ENCODE assay signal across 26 cellular contexts in genomic region chr19:46491975-46492682, GRCh38. TPM values are rescaled to one million over a fixed set of nuclear protein-coding genes. Genes with fewer than 3 reads are reported as not detected.
DNase-seq lines count a peak whose midpoint lies in the region; FAIRE-seq and TF ChIP-seq lines count a peak whose summit lies in the region.
"Had no signal": no experiment of that assay in that cellular context is flagged by ENCODE, and none has a peak within 500 bp of the region (broad histone marks: within the 10 kb centered on the region; RNA-seq: fewer than 3 reads in every experiment).

No MANE protein-coding gene starts in this region.

- TF ChIP-seq POLR2A in H1 (IDR thresholded peaks at IDR 0.05; ENCODE audit: control extremely low read depth in 1 of 2, low read depth in 2 of 2, low read length in 2 of 2) = no peak

- H3K36me3 ChIP-seq in HEK293 (ENCODE audit: control insufficient read depth in 2 of 2, insufficient read depth in 1 of 2, low read length in 2 of 2) (no peaks in the 10 kb centered on the region), H1 (ENCODE audit: control insufficient read depth in 2 of 4, insufficient read depth in 4 of 4, low read length in 3 of 4) (no peaks in the 10 kb centered on the region)
- H3K36me3 ChIP-seq: Peyer's patch had no signal

- peak overlapping the region; percentile 47 to 74 for H3K4me2 ChIP-seq in H1 (ENCODE audit: insufficient read depth in 1 of 2, low read depth in 2 of 2, low read length in 2 of 2)

- H3K9me3 ChIP-seq in HEK293 (ENCODE audit: control insufficient read depth, insufficient read depth, low read depth, low read length) (no peaks in the 10 kb centered on the region), H1 (ENCODE audit: insufficient read depth in 2 of 2, low read depth in 1 of 2, low read length in 1 of 2) (no peaks in the 10 kb centered on the region)
- H3K9me3 ChIP-seq: Peyer's patch had no signal

- no peak overlapping the region for H3K27ac Mint-ChIP-seq in T-helper 2 cell treated with Interferon-gamma antibody and Interleukin-4, amounts not matched to agents 5 μg/mL and 100 μg/mL, for 36 hours
- H3K27ac Mint-ChIP-seq: activated naive CD8-positive, alpha-beta T cell treated with anti-CD3 and anti-CD28 coated beads, Interleukin-2, amount 10 ng/mL, durations not matched to agents 7 days and 5 days; effector memory CD8-positive, alpha-beta T cell; stimulated activated naive B cell treated with anti-CD40 and anti-IgM and Interleukin-4, amounts not matched to agents 10 μg/mL and 1 μg/mL and 100 μg/mL, for 72 hours had no signal

- H3K27ac ChIP-seq in HEK293 (ENCODE audit: extremely low read depth, low read depth, low read length) (no peak overlapping the region), H1 (ENCODE audit: low read depth, low read length) (no peak overlapping the region)
- H3K27ac ChIP-seq: hepatocyte had no signal

- H3K4me3 Mint-ChIP-seq in T-helper 2 cell treated with Interferon-gamma antibody and Interleukin-4, amounts not matched to agents 5 μg/mL and 100 μg/mL, for 36 hours = peak overlapping the region; percentile 43

- H2BK12ac ChIP-seq in H1 (ENCODE audit: low read depth, low read length) = peak overlapping the region; percentile 63; the same call in 1 of the 2 replicates

- H3K18ac ChIP-seq in H1 (ENCODE audit: extremely low read depth, low read length) = no peak overlapping the region

- no peak overlapping the region for H2BK120ac ChIP-seq in H1 (replicated peaks; ENCODE audit: low read depth, low read length)

- no peak overlapping the region for H3K4me3 ChIP-seq in HEK293 (ENCODE audit: low read depth, low read length)
- peak overlapping the region in 1 of 4 experiments; percentile 61; a peak in 2 of 8 replicates for H3K4me3 ChIP-seq in H1 (ENCODE audit: extremely low read depth in 1 of 4, insufficient read depth in 2 of 4, low read depth in 3 of 4, low read length in 4 of 4)
- H3K4me3 ChIP-seq: hepatocyte had no signal

- TF ChIP-seq RAD21 in H1 (IDR thresholded peaks at IDR 0.05 in 1 of 2, conservative IDR thresholded peaks at IDR 0.05 in 1 of 2; ENCODE audit: low read depth in 2 of 2, low read length in 2 of 2) = no peak

- H3K9ac ChIP-seq in H1 (replicated peaks in 1 of 4; ENCODE audit: extremely low read depth in 1 of 4, low read depth in 3 of 4, low read length in 3 of 4) = no peak overlapping the region

- no peak overlapping the region for H3K56ac ChIP-seq in H1 (replicated peaks; ENCODE audit: insufficient read length, low read depth, low read length)

- H3K4ac ChIP-seq in H1 (replicated peaks; ENCODE audit: insufficient read length, low read depth, low read length) = no peak overlapping the region

- H3K23ac ChIP-seq in H1 (ENCODE audit: insufficient read length) = no peak overlapping the region

- H2BK15ac ChIP-seq in H1 (ENCODE audit: low read length) = 0 out of 2 replicates have a peak overlapping the region, but pooled peaks have one; percentile 83

- H3K27me3 Mint-ChIP-seq in T-helper 2 cell treated with Interferon-gamma antibody and Interleukin-4, amounts not matched to agents 5 μg/mL and 100 μg/mL, for 36 hours (ENCODE audit: low read depth) = peaks cover 75% of the 10 kb centered on the region

- no peak overlapping the region for H2BK5ac ChIP-seq in H1 (ENCODE audit: low read depth, low read length)

- H3K36me3 Mint-ChIP-seq in T-helper 2 cell treated with Interferon-gamma antibody and Interleukin-4, amounts not matched to agents 5 μg/mL and 100 μg/mL, for 36 hours (ENCODE audit: low read depth) = peaks cover 2% of the 10 kb centered on the region

- no peak for DNase-seq in T-helper 2 cell treated with Interferon-gamma antibody and Interleukin-4, amounts not matched to agents 5 μg/mL and 100 μg/mL, for 36 hours (ENCODE audit: low spot score)
- DNase-seq in T-helper 2 cell (no peak), H1 (ENCODE audit: low read depth in 1 of 2, low spot score in 2 of 2) (no peak), retina (peak; percentile 24), RCC 7860 (ENCODE audit: low spot score) (no peak), SW480 (ENCODE audit: low spot score) (no peak)
- DNase-seq in stimulated activated CD4-positive, alpha-beta T cell treated with anti-CD3 and anti-CD28 coated beads, Interleukin-4, amount 100 ng/mL, for 24 hours = no peak
- DNase-seq: 8988T; activated CD4-positive, CD25-positive, alpha-beta regulatory T cell; activated CD8-positive, alpha-beta memory T cell treated with anti-CD3 and anti-CD28 coated beads for 24 hours; activated naive CD8-positive, alpha-beta T cell treated with anti-CD3 and anti-CD28 coated beads, Interleukin-2, amount 10 ng/mL, durations not matched to agents 7 days and 5 days; AML-193; effector memory CD8-positive, alpha-beta T cell; NCI-H1105 treated with DMSO at 0.1 percent for 48 hours; NCI-H2081 treated with DMSO at 0.1 percent for 48 hours; NCI-H446; occipital lobe; Peyer's patch; small intestine; stimulated activated naive B cell treated with anti-CD40 and anti-IgM and Interleukin-4, amounts not matched to agents 10 μg/mL and 1 μg/mL and 100 μg/mL, for 72 hours; T1000 had no signal

- no peak for FAIRE-seq in H1 (lab: Jason Lieb, UNC)
- FAIRE-seq in RCC 7860 (lab: Jason Lieb, UNC) = no peak
- FAIRE-seq: frontal cortex, H54, small intestine had no signal

- H3K14ac ChIP-seq in H1 (ENCODE audit: insufficient read length) = no peak overlapping the region

- peak overlapping the region; percentile 84 for H4K91ac ChIP-seq in H1 (replicated peaks; ENCODE audit: insufficient read length, low read length)

- peaks cover 14% of the 10 kb centered on the region; the same call in 1 of the 2 replicates for H3K23me2 ChIP-seq in H1 (ENCODE audit: low read depth, low read length)

- CTCF ChIA-PET in HEK293 (lab: Yijun Ruan, JAX) = interaction anchor here (0.7 to 3.0 kb wide), 5 partner anchors 28 to 211 kb away, joined by 3 to 11 read pairs (median 3); no protein-coding TSS in a partner anchor
- CTCF ChIA-PET in H1 (lab: Charles Lee; ENCODE audit: partially characterized antibody) = interaction anchor here (0.7 to 6.7 kb wide), 12 partner anchors 8 to 570 kb away, joined by 3 to 254 read pairs (median 4); no protein-coding TSS in a partner anchor

- H2AFZ ChIP-seq in H1 (ENCODE audit: low read length) = no peak overlapping the region
- H2AFZ ChIP-seq: hepatocyte had no signal

- TF ChIP-seq EP300 in H1 (IDR thresholded peaks at IDR 0.05; ENCODE audit: borderline replicate concordance in 1 of 2, low read depth in 2 of 2, low read length in 2 of 2) = no peak

- no peak overlapping the region for H4K5ac ChIP-seq in H1 (ENCODE audit: insufficient read length, low read depth, low read length)

- H3K79me2 ChIP-seq in H1 (ENCODE audit: control insufficient read depth in 1 of 2, insufficient read depth in 2 of 2, low read length in 2 of 2) = no peaks in the 10 kb centered on the region
- H3K79me2 ChIP-seq: hepatocyte had no signal

- POLR2A ChIA-PET in HEK293 (lab: Yijun Ruan, JAX) = no interaction called here
- POLR2A ChIA-PET in H1 (lab: Charles Lee; ENCODE audit: partially characterized antibody) = interaction anchor here (1.0 to 2.7 kb wide), 4 partner anchors 20 to 119 kb away, joined by 3 to 6 read pairs (median 6); partner anchors contain the start of gene CCDC8

- no peaks in the 10 kb centered on the region for H3K79me1 ChIP-seq in H1 (ENCODE audit: low read depth, low read length)

- peaks cover 8% of the 10 kb centered on the region; the same call in 1 of the 2 replicates for H3K4me1 ChIP-seq in HEK293 (ENCODE audit: control insufficient read depth, insufficient read depth, low read length)
- peaks cover 5 to 40% (median 27%) of the 10 kb centered on the region in 4 experiments for H3K4me1 ChIP-seq in H1 (replicated peaks in 1 of 4; ENCODE audit: control insufficient read depth in 3 of 4, insufficient read depth in 4 of 4, low read length in 3 of 4)

- no peaks in the 10 kb centered on the region for H3K9me3 Mint-ChIP-seq in T-helper 2 cell treated with Interferon-gamma antibody and Interleukin-4, amounts not matched to agents 5 μg/mL and 100 μg/mL, for 36 hours
- H3K9me3 Mint-ChIP-seq: activated naive CD8-positive, alpha-beta T cell treated with anti-CD3 and anti-CD28 coated beads, Interleukin-2, amount 10 ng/mL, durations not matched to agents 7 days and 5 days; effector memory CD8-positive, alpha-beta T cell; stimulated activated naive B cell treated with anti-CD40 and anti-IgM and Interleukin-4, amounts not matched to agents 10 μg/mL and 1 μg/mL and 100 μg/mL, for 72 hours had no signal

- TF ChIP-seq CTCF in HEK293 (tag by site-specific recombination; IDR thresholded peaks at IDR 0.05) (no peak), H1 (IDR thresholded peaks at IDR 0.05; ENCODE audit: control extremely low read depth in 1 of 3, insufficient read depth in 1 of 3, low read depth in 1 of 3, low read length in 3 of 3) (no peak)

- no peak overlapping the region for H2BK20ac ChIP-seq in H1 (ENCODE audit: low read length)

- peaks cover 3 to 5% of the 10 kb centered on the region in 2 experiments for H4K20me1 ChIP-seq in H1 (replicated peaks in 1 of 2; ENCODE audit: control insufficient read depth in 1 of 2, insufficient read depth in 2 of 2, low read length in 2 of 2)

- peaks cover 10% of the 10 kb centered on the region for H3K4me1 Mint-ChIP-seq in T-helper 2 cell treated with Interferon-gamma antibody and Interleukin-4, amounts not matched to agents 5 μg/mL and 100 μg/mL, for 36 hours (ENCODE audit: low read depth)

- H3K27me3 ChIP-seq in H1 (replicated peaks in 1 of 4; ENCODE audit: control insufficient read depth in 3 of 4, extremely low read depth in 1 of 4, insufficient read depth in 3 of 4, low read length in 3 of 4) = peaks cover 34 to 84% (median 77%) of the 10 kb centered on the region in 4 experiments

- H2AK5ac ChIP-seq in H1 (ENCODE audit: low read depth, low read length) = peak overlapping the region; percentile 87; the same call in 1 of the 2 replicates

- H4K8ac ChIP-seq in H1 (ENCODE audit: extremely low read depth, insufficient read depth, low read length) = no peak overlapping the region

- 67% methylated on average over 18 of the region's 18 CpGs; no CpG with 5 or more reads in 1 of the 2 experiments for WGBS in H1 (ENCODE audit: extremely low coverage in 1 of 2, insufficient coverage in 1 of 2, insufficient read length in 1 of 2, insufficient replicate concordance in 2 of 2, low coverage in 1 of 2, low lambda C conversion rate in 2 of 2, missing lambda C conversion rate in 1 of 2), 2 experiments

RNA-seq across cellular contexts. Expression of gene PNMA8B, which starts 3.5 kb away (rescaled TPM):
- total RNA-seq in H1 (2021; fragmentation: NEBNext Ultra II Directional; extraction: Animal tissue kit (Norgen Biotek cat#: 25700)) = 1.2 and 1.4 TPM in 2 replicates
- 0.48 and 0.94 TPM in 2 replicates for polyA plus RNA-seq in H1 (2011; rRNA removed)
- 0.75 TPM for polyA plus RNA-seq in H1 (2011; cell fraction: cytosol; rRNA removed)
- polyA plus RNA-seq in H1 (2011; cell fraction: nucleus; rRNA removed) = 1.4 TPM
- polyA plus RNA-seq in H1 (2012, experiment 1 of 2) = 1.4 to 1.8 TPM (median 1.6 TPM) in 4 replicates
- polyA plus RNA-seq in H1 (2012, experiment 2 of 2) = 1.1 TPM
- polyA plus RNA-seq in H1 (2013, experiment 1 of 2) = 0.69 TPM
- 0.72 TPM for polyA plus RNA-seq in H1 (2013, experiment 2 of 2)
- 0.68 and 0.88 TPM in 2 replicates for polyA minus RNA-seq in H1 (2011; rRNA and poly(A)+ RNA removed)
- polyA minus RNA-seq in H1 (2011; cell fraction: cytosol; rRNA and poly(A)+ RNA removed) = 1.2 TPM
- polyA minus RNA-seq in H1 (2011; cell fraction: nucleus; rRNA and poly(A)+ RNA removed) = 1.3 TPM
- total RNA-seq: SK-MEL-5 had no signal

RNA-seq across cellular contexts. Expression of gene PNMA8A, which starts 20.8 kb away (rescaled TPM):
- total RNA-seq in H1 (2021; fragmentation: NEBNext Ultra II Directional; extraction: Animal tissue kit (Norgen Biotek cat#: 25700)) = 21.6 and 22.8 TPM in 2 replicates
- polyA plus RNA-seq in H1 (2011; rRNA removed) = 9.2 and 10.0 TPM in 2 replicates
- polyA plus RNA-seq in H1 (2011; cell fraction: cytosol; rRNA removed) = 17.7 TPM
- polyA plus RNA-seq in H1 (2011; cell fraction: nucleus; rRNA removed) = 10.5 TPM
- 18.2 to 23.5 TPM (median 22.2 TPM) in 4 replicates for polyA plus RNA-seq in H1 (2012, experiment 1 of 2)
- polyA plus RNA-seq in H1 (2012, experiment 2 of 2) = 5.2 TPM
- polyA plus RNA-seq in H1 (2013, experiment 1 of 2) = 13.0 TPM
- polyA plus RNA-seq in H1 (2013, experiment 2 of 2) = 14.5 TPM
- 12.3 and 19.4 TPM in 2 replicates for polyA minus RNA-seq in H1 (2011; rRNA and poly(A)+ RNA removed)
- polyA minus RNA-seq in H1 (2011; cell fraction: cytosol; rRNA and poly(A)+ RNA removed) = 8.4 TPM
- 7.3 TPM for polyA minus RNA-seq in H1 (2011; cell fraction: nucleus; rRNA and poly(A)+ RNA removed)
